In genomic region chr13:106619688-106620555, GRCh38 we compare ENCODE assay signal across 8 cellular contexts. TPM values are rescaled to one million over a fixed set of nuclear protein-coding genes. Genes with fewer than 3 reads are reported as not detected.
DNase-seq lines count a peak whose midpoint lies in the region; ATAC-seq lines count a peak whose summit lies in the region.

No MANE protein-coding gene starts in this region.

- peak; percentile 98 for ATAC-seq in GM19455 (IDR thresholded peaks at IDR 0.05; ENCODE audit: unreplicated experiment)
- ATAC-seq in HG03432 (IDR thresholded peaks at IDR 0.05; ENCODE audit: unreplicated experiment), result peak; percentile 99
- peak; percentile 96 for ATAC-seq in Right ventricle myocardium superior (ENCODE audit: poor library complexity)

- DNase-seq in EL (peak; percentile 57), NCI-H345 treated with DMSO at 0.1 percent for 48 hours (lab: John Stamatoyannopoulos, UW; ENCODE audit: unreplicated experiment) (peak; percentile 30), Right ventricle myocardium superior (no peak), pulmonary artery endothelial cell (ENCODE audit: low read depth, low spot score) (peak; percentile 20), OCI-M2 (lab: John Stamatoyannopoulos, UW; ENCODE audit: unreplicated experiment) (no peak)
- peak; percentile 7 to 15 for DNase-seq in activated CD4-positive, alpha-beta T cell treated with anti-CD3 and anti-CD28 coated beads, Interleukin-2, amount 50 U/mL, for 48 hours

- intact Hi-C loops in Right ventricle myocardium superior (cut with DNase I), result loop anchor here (10.0 kb wide), 1 partner anchor 75 kb away; no protein-coding TSS in a partner anchor

RNA-seq across cellular contexts. Expression of gene ARGLU1, which starts 52.0 kb away (rescaled TPM):
- total RNA-seq in Right ventricle myocardium superior (25.6 TPM), pulmonary artery endothelial cell (44.0 and 44.9 TPM in 2 replicates)

Comparison
In these comparisons a context has a peak if more than half of its experiments do, and no peak if none do; other contexts are left out.
1. DNase-seq: peak in EL (single experiment), NCI-H345 treated with DMSO at 0.1 percent for 48 hours (single experiment), activated CD4-positive, alpha-beta T cell treated with anti-CD3 and anti-CD28 coated beads, Interleukin-2, amount 50 U/mL, for 48 hours (2 of 2) and pulmonary artery endothelial cell (single experiment); none in Right ventricle myocardium superior (single experiment) and OCI-M2 (single experiment).
2. Peak in every context shown above with its lines, with median percentiles within 50 percentile points of each other: ATAC-seq.